In genomic region chr11:63574856-63575602, GRCh38 we compare ENCODE assay signal across 10 cellular contexts. TPM values are rescaled to one million over a fixed set of nuclear protein-coding genes. Genes with fewer than 3 reads are reported as not detected.
DNase-seq lines count a peak whose midpoint lies in the region; ATAC-seq and TF ChIP-seq lines count a peak whose summit lies in the region.
"Had no signal": no experiment of that assay in that cellular context is flagged by ENCODE, and none has a peak within 500 bp of the region (broad histone marks: within the 10 kb centered on the region; RNA-seq: fewer than 3 reads in every experiment).

No MANE protein-coding gene starts in this region.

- H3K36me3 ChIP-seq in muscle layer of colon (ENCODE audit: insufficient read depth, low read length): peaks cover 3% of the 10 kb centered on the region

- no peak for DNase-seq in activated CD4-positive, alpha-beta T cell treated with anti-CD3 and anti-CD28 coated beads, Interleukin-2, amount 10 ng/mL, durations not matched to agents 24 days and 14 days
- DNase-seq in activated CD4-positive, alpha-beta T cell treated with anti-CD3 and anti-CD28 coated beads for 48 hours: no peak
- DNase-seq in chondrocyte (ENCODE audit: low spot score) (no peak), type B pancreatic cell (ENCODE audit: extremely low spot score, unreplicated experiment) (no peak), NCI-H748 treated with DMSO at 0.1 percent for 48 hours (lab: John Stamatoyannopoulos, UW) (no peak)

- peaks cover 23% of the 10 kb centered on the region for H3K4me1 Mint-ChIP-seq in activated CD4-positive, alpha-beta T cell treated with anti-CD3 and anti-CD28 coated beads, Interleukin-2, amount 10 ng/mL, durations not matched to agents 24 days and 14 days
- H3K4me1 Mint-ChIP-seq in chondrocyte (ENCODE audit: low read depth): peaks cover 14% of the 10 kb centered on the region
- H3K4me1 Mint-ChIP-seq in type B pancreatic cell (ENCODE audit: unreplicated experiment): peaks cover 19% of the 10 kb centered on the region

- peak overlapping the region; percentile 37 for H3K9ac ChIP-seq in muscle layer of colon (ENCODE audit: low read length)

- H3K27ac Mint-ChIP-seq in activated CD4-positive, alpha-beta T cell treated with anti-CD3 and anti-CD28 coated beads, Interleukin-2, amount 10 ng/mL, durations not matched to agents 24 days and 14 days: peak overlapping the region; percentile 71
- peak overlapping the region; percentile 79 for H3K27ac Mint-ChIP-seq in chondrocyte (ENCODE audit: unreplicated experiment)
- peak overlapping the region; percentile 78 for H3K27ac Mint-ChIP-seq in type B pancreatic cell

- H3K9me3 ChIP-seq in muscle layer of colon (ENCODE audit: low read length): no peaks in the 10 kb centered on the region

- peak overlapping the region; percentile 28 to 63 for H3K4me3 ChIP-seq in muscle layer of colon (ENCODE audit: low read depth in 1 of 2, low read length in 2 of 2)
- H3K4me3 ChIP-seq: SK-N-MC had no signal

- intact Hi-C loops in activated CD4-positive, alpha-beta T cell treated with anti-CD3 and anti-CD28 coated beads, Interleukin-2, amount 10 ng/mL, durations not matched to agents 24 days and 14 days (cut with micrococcal nuclease): no loop called here

- H3K27me3 ChIP-seq in muscle layer of colon (ENCODE audit: control insufficient read depth in 1 of 2, insufficient read depth in 2 of 2, low read length in 2 of 2): no peaks in the 10 kb centered on the region

- H3K4me3 Mint-ChIP-seq in activated CD4-positive, alpha-beta T cell treated with anti-CD3 and anti-CD28 coated beads, Interleukin-2, amount 10 ng/mL, durations not matched to agents 24 days and 14 days: peak overlapping the region; percentile 73
- H3K4me3 Mint-ChIP-seq in chondrocyte (ENCODE audit: unreplicated experiment) (peak overlapping the region; percentile 58), type B pancreatic cell (peak overlapping the region; percentile 54)

- no peak for TF ChIP-seq CTCF in chondrocyte (IDR thresholded peaks at IDR 0.05)
- no peak for TF ChIP-seq CTCF in type B pancreatic cell (conservative IDR thresholded peaks at IDR 0.05)

- peaks cover 13% of the 10 kb centered on the region for H3K27me3 Mint-ChIP-seq in activated CD4-positive, alpha-beta T cell treated with anti-CD3 and anti-CD28 coated beads, Interleukin-2, amount 10 ng/mL, durations not matched to agents 24 days and 14 days
- peaks cover 3% of the 10 kb centered on the region for H3K27me3 Mint-ChIP-seq in chondrocyte (ENCODE audit: low read depth)
- no peaks in the 10 kb centered on the region for H3K27me3 Mint-ChIP-seq in type B pancreatic cell

- peaks cover 10% of the 10 kb centered on the region for H3K9me3 Mint-ChIP-seq in activated CD4-positive, alpha-beta T cell treated with anti-CD3 and anti-CD28 coated beads, Interleukin-2, amount 10 ng/mL, durations not matched to agents 24 days and 14 days
- H3K9me3 Mint-ChIP-seq in chondrocyte (ENCODE audit: low read depth) (peaks cover 3% of the 10 kb centered on the region), type B pancreatic cell (no peaks in the 10 kb centered on the region)

- no peak for ATAC-seq in GM21515 (IDR thresholded peaks at IDR 0.05; ENCODE audit: unreplicated experiment)
- no peak for ATAC-seq in HG02763 (IDR thresholded peaks at IDR 0.05; ENCODE audit: unreplicated experiment)

- H3K36me3 Mint-ChIP-seq in activated CD4-positive, alpha-beta T cell treated with anti-CD3 and anti-CD28 coated beads, Interleukin-2, amount 10 ng/mL, durations not matched to agents 24 days and 14 days (ENCODE audit: low read depth): peaks cover 8% of the 10 kb centered on the region
- peaks cover 24% of the 10 kb centered on the region for H3K36me3 Mint-ChIP-seq in chondrocyte (ENCODE audit: low read depth)
- H3K36me3 Mint-ChIP-seq in type B pancreatic cell: peaks cover 30% of the 10 kb centered on the region

- H3K27ac ChIP-seq in muscle layer of colon (ENCODE audit: low read depth, low read length): peak overlapping the region; percentile 87
- H3K27ac ChIP-seq: SK-N-MC had no signal

- peaks cover 28% of the 10 kb centered on the region for H3K4me1 ChIP-seq in muscle layer of colon (ENCODE audit: insufficient read depth, low read length)

RNA-seq across cellular contexts. Expression of gene PLAAT2, which starts 11.8 kb away (rescaled TPM):
- total RNA-seq in activated CD4-positive, alpha-beta T cell treated with anti-CD3 and anti-CD28 coated beads, Interleukin-2, amount 10 ng/mL, durations not matched to agents 24 days and 14 days: not detected in 2 replicates
- total RNA-seq in chondrocyte (not detected in 3 replicates), type B pancreatic cell (ENCODE audit: low replicate concordance) (6.0 and 7.8 TPM in 2 replicates)
- total RNA-seq: subcutaneous adipose tissue had no signal

RNA-seq across cellular contexts. Expression of gene PLAAT4, which starts 38.4 kb away (rescaled TPM):
- 12.2 and 14.7 TPM in 2 replicates for total RNA-seq in activated CD4-positive, alpha-beta T cell treated with anti-CD3 and anti-CD28 coated beads, Interleukin-2, amount 10 ng/mL, durations not matched to agents 24 days and 14 days
- total RNA-seq in chondrocyte: 1.8 to 3.0 TPM (median 2.5 TPM) in 3 replicates
- total RNA-seq in type B pancreatic cell (ENCODE audit: low replicate concordance): 131 and 152 TPM in 2 replicates

RNA-seq across cellular contexts. Expression of gene PLAAT3, which starts 39.2 kb away (rescaled TPM):
- 2.1 and 3.1 TPM in 2 replicates for total RNA-seq in activated CD4-positive, alpha-beta T cell treated with anti-CD3 and anti-CD28 coated beads, Interleukin-2, amount 10 ng/mL, durations not matched to agents 24 days and 14 days
- total RNA-seq in chondrocyte: 9.3 to 22.0 TPM (median 21.2 TPM) in 3 replicates
- total RNA-seq in type B pancreatic cell (ENCODE audit: low replicate concordance): 55.6 and 65.4 TPM in 2 replicates
